ENCODE assay signal across 7 cellular contexts in the genomic region with DNA sequence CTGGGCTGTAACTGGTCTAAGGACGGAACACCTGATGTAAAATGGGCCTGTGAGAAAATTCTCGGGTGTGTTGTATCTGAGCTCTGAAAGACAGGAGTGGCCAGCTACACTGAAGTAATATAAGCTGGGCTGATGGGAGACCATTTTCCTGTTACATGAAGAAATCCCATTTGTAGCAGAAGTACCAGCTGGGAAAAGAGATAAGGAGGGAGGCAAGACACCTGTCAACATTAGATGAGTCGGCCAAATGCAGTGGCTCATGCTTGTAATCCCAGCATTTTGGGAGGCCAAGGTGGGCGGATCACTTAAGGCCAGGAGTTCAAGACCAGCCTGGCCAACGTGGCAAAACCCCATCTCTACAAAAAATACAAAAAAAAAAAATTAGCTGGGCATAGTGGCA.
A peak's percentile ranks its signal among the peaks of the same experiment; 100 is the strongest.
DNase-seq lines count a peak whose midpoint lies in the region; FAIRE-seq and TF ChIP-seq lines count a peak whose summit lies in the region.
"Not testable (repeated sequence)": the region's sequence is repeated elsewhere in the genome, so short reads cannot be mapped to it uniquely, and the experiment has no call there.

No MANE protein-coding gene starts in this region.

- not testable (repeated sequence) for H3K4me3 ChIP-seq in BLaER1; bronchial epithelial cell (ENCODE audit: low read depth, low read length)

- H3K27ac ChIP-seq in BLaER1, result peak overlapping the region; percentile 84; the same call in 1 of the 2 replicates

- DNase-seq in DMS 273 (lab: John Stamatoyannopoulos, UW; ENCODE audit: unreplicated experiment), result peak; percentile 6
- peak; percentile 40 for DNase-seq in NCI-H2171 treated with DMSO at 0.1 percent for 48 hours (lab: John Stamatoyannopoulos, UW)
- DNase-seq in NCI-H524 treated with DMSO at 0.1 percent for 48 hours (lab: John Stamatoyannopoulos, UW), result peak; percentile 4
- DNase-seq in OCI-M1 (lab: John Stamatoyannopoulos, UW), result peak; percentile 27
- DNase-seq in bronchial epithelial cell (ENCODE audit: low read depth), result not testable (repeated sequence)
- peak; percentile 73 to 83 for DNase-seq in erythroblast (lab: John Stamatoyannopoulos, UW)

- H3K9ac ChIP-seq in BLaER1, result not testable (repeated sequence)

- not testable (repeated sequence) for H3K36me3 ChIP-seq in BLaER1; bronchial epithelial cell (ENCODE audit: control insufficient read depth, insufficient read depth, low read length)

- peaks cover 93% of the 10 kb centered on the region for H3K4me1 ChIP-seq in BLaER1

- H3K9me3 ChIP-seq in BLaER1, result not testable (repeated sequence)

- TF ChIP-seq POLR2A in erythroblast (IDR thresholded peaks at IDR 0.05; ENCODE audit: low read length), result not testable (repeated sequence)

- TF ChIP-seq CTCF in bronchial epithelial cell (IDR thresholded peaks at IDR 0.05; ENCODE audit: insufficient read depth, low read length, severe bottlenecking), result not testable (repeated sequence)

- peak; percentile 28 for FAIRE-seq in bronchial epithelial cell (lab: Jason Lieb, UNC)

- H4K20me1 ChIP-seq in BLaER1, result not testable (repeated sequence)

- peak overlapping the region; percentile 77 for H3K4me2 ChIP-seq in BLaER1

- not testable (repeated sequence) for H3K27me3 ChIP-seq in BLaER1; bronchial epithelial cell (ENCODE audit: control insufficient read depth, insufficient read depth, low read length)
